In the genomic region with DNA sequence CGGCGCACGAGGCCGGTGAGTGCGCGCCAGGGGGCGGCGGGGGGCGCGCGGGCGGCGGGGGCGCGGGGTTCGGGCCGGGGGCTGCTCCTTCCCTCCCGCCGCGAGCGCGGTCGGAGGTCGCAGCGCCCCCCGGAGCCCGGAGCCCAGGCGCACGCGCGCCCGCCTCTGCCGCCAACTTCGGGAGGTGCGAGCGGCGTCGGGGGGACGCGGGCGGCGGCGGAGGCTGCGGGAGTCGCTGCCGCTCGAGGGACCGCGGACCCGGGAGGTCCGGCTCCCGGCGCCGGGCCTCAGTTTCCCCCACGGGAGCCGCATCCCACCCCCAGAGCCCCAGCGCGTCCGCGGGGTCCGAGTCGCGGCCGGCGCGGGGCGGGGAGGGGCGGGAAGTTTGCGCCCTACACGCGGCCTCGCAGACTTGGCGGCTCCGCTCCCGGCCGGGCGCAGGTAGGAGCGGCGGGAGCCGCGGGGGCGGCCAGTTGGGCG, we compare ENCODE assay signal across 19 cellular contexts. TPM values are rescaled to one million over a fixed set of nuclear protein-coding genes. Genes with fewer than 3 reads are reported as not detected.
DNase-seq lines count a peak whose midpoint lies in the region; ATAC-seq and TF ChIP-seq lines count a peak whose summit lies in the region.
"Had no signal": no experiment of that assay in that cellular context is flagged by ENCODE, and none has a peak within 500 bp of the region (broad histone marks: within the 10 kb centered on the region; RNA-seq: fewer than 3 reads in every experiment).

A gene (plus strand): TSS at position 174 of the 480 bp plus-strand sequence. CDS start 2,901 bp downstream, outside the sequence.

- H3K27ac ChIP-seq in HEK293 (ENCODE audit: extremely low read depth, low read depth, low read length) (no peak within 1 kb of the TSS; the same call in 1 of the 2 replicates), body of pancreas (no peak within 1 kb of the TSS)
- H3K27ac ChIP-seq: esophagus squamous epithelium, HL-60, transverse colon had no signal

- no peak for TF ChIP-seq CTCF in Caco-2 (IDR thresholded peaks at IDR 0.05; ENCODE audit: insufficient read depth in 1 of 2, low read depth in 1 of 2, low read length in 1 of 2, severe bottlenecking in 1 of 2, unreplicated experiment in 1 of 2)
- TF ChIP-seq CTCF in HEK293 (tag by site-specific recombination; IDR thresholded peaks at IDR 0.05), result no peak
- no peak for TF ChIP-seq CTCF in nephron progenitor cell (IDR thresholded peaks at IDR 0.05)
- no peak for TF ChIP-seq CTCF in body of pancreas (IDR thresholded peaks at IDR 0.05)

- no peaks in the 10 kb centered on the region for H3K9me3 Mint-ChIP-seq in Caco-2 (ENCODE audit: unreplicated experiment)
- H3K9me3 Mint-ChIP-seq in effector memory CD8-positive, alpha-beta T cell, result no peaks in the 10 kb centered on the region
- H3K9me3 Mint-ChIP-seq in nephron progenitor cell, result no peaks in the 10 kb centered on the region

- no peaks in the 10 kb centered on the region for H3K9me3 ChIP-seq in Caco-2
- no peaks in the 10 kb centered on the region for H3K9me3 ChIP-seq in HEK293 (ENCODE audit: control insufficient read depth, insufficient read depth, low read depth, low read length)
- no peaks in the 10 kb centered on the region for H3K9me3 ChIP-seq in body of pancreas
- H3K9me3 ChIP-seq: esophagus squamous epithelium, transverse colon had no signal

- ATAC-seq in effector memory CD8-positive, alpha-beta T cell (replicated peaks), result no peak
- no peak for ATAC-seq in body of pancreas
- no peak for ATAC-seq in GM21367 (IDR thresholded peaks at IDR 0.05; ENCODE audit: unreplicated experiment)

- no peaks in the 10 kb centered on the region for H3K27me3 ChIP-seq in Caco-2 (replicated peaks; ENCODE audit: control insufficient read depth, insufficient read depth, low read length)
- H3K27me3 ChIP-seq in body of pancreas, result no peaks in the 10 kb centered on the region

- H3K36me3 Mint-ChIP-seq in Caco-2 (ENCODE audit: insufficient read depth, unreplicated experiment), result no peaks in the 10 kb centered on the region
- H3K36me3 Mint-ChIP-seq in effector memory CD8-positive, alpha-beta T cell (ENCODE audit: insufficient read depth), result no peaks in the 10 kb centered on the region
- H3K36me3 Mint-ChIP-seq in nephron progenitor cell (ENCODE audit: low read depth), result no peaks in the 10 kb centered on the region

- no peak within 1 kb of the TSS for H3K27ac Mint-ChIP-seq in Caco-2 (ENCODE audit: unreplicated experiment)
- no peak within 1 kb of the TSS for H3K27ac Mint-ChIP-seq in effector memory CD8-positive, alpha-beta T cell
- H3K27ac Mint-ChIP-seq in nephron progenitor cell, result no peak within 1 kb of the TSS

- H3K4me1 Mint-ChIP-seq in Caco-2 (ENCODE audit: low read depth, unreplicated experiment) (no peaks in the 10 kb centered on the region), nephron progenitor cell (peaks cover 15% of the 10 kb centered on the region)
- peaks cover 0 to 2% of the 10 kb centered on the region in 2 donors for H3K4me1 Mint-ChIP-seq in effector memory CD8-positive, alpha-beta T cell (ENCODE audit: low read depth in 2 of 2)

- 1% methylated on average over 48 of the region's 83 CpGs; no CpG with 5 or more reads in 1 of the 2 donors for WGBS in body of pancreas, 2 donors

- BruUV-seq in Caco-2 (replicated peaks; lab: Mats Ljungman, UMichigan), result no TSS peak

- POLR2A ChIA-PET in Caco-2 (lab: Charles Lee) (no interaction called here), HEK293 (lab: Yijun Ruan, JAX) (no interaction called here)

- intact Hi-C loops in Caco-2 (cut with micrococcal nuclease; ENCODE audit: unreplicated experiment), result no loop called here
- intact Hi-C loops in body of pancreas (cut with DNase I), result no loop called here

- CTCF ChIA-PET in Caco-2 (lab: Charles Lee), result no interaction called here
- CTCF ChIA-PET in HEK293 (lab: Yijun Ruan, JAX), result no interaction called here

- H3K4me3 ChIP-seq in Caco-2 (ENCODE audit: low read depth, low read length), result peak within 1 kb of the TSS; percentile 21
- no peak within 1 kb of the TSS for H3K4me3 ChIP-seq in HEK293 (ENCODE audit: low read depth, low read length)
- no peak within 1 kb of the TSS for H3K4me3 ChIP-seq in body of pancreas
- H3K4me3 ChIP-seq: transverse colon had no signal

- DNase-seq in Caco-2 (no peak), nephron progenitor cell (peak; percentile 53), body of pancreas (no peak), NCI-H1092 (lab: John Stamatoyannopoulos, UW) (no peak)
- no peak for DNase-seq in effector memory CD8-positive, alpha-beta T cell
- DNase-seq: activated CD4-positive, alpha-beta T cell treated with anti-CD3 and anti-CD28 coated beads for 4 hours; AML-193; Calu3; central memory CD4-positive, alpha-beta T cell; esophagus squamous epithelium; KBM-7; MV-4-11; NCI-H187 treated with DMSO at 0.1 percent for 48 hours; stimulated activated naive CD4-positive, alpha-beta T cell; transverse colon had no signal

- no peaks in the 10 kb centered on the region for H3K4me1 ChIP-seq in Caco-2
- no peaks in the 10 kb centered on the region; the same call in 1 of the 2 replicates for H3K4me1 ChIP-seq in HEK293 (ENCODE audit: control insufficient read depth, insufficient read depth, low read length)
- H3K4me1 ChIP-seq in body of pancreas, result peaks cover 22% of the 10 kb centered on the region

- no peaks in the 10 kb centered on the region for H3K36me3 ChIP-seq in Caco-2 (ENCODE audit: control insufficient read depth, insufficient read depth, low read length)
- H3K36me3 ChIP-seq in HEK293 (ENCODE audit: control insufficient read depth in 2 of 2, insufficient read depth in 1 of 2, low read length in 2 of 2), result no peaks in the 10 kb centered on the region
- no peaks in the 10 kb centered on the region for H3K36me3 ChIP-seq in body of pancreas (replicated peaks in 1 of 2; ENCODE audit: insufficient read depth in 1 of 2, low read depth in 2 of 2)
- H3K36me3 ChIP-seq: esophagus squamous epithelium, transverse colon had no signal

- H3K4me3 Mint-ChIP-seq in Caco-2 (ENCODE audit: unreplicated experiment) (no peak within 1 kb of the TSS), nephron progenitor cell (peak within 1 kb of the TSS; percentile 60)
- H3K4me3 Mint-ChIP-seq in effector memory CD8-positive, alpha-beta T cell, result peak within 1 kb of the TSS; percentile 41 to 48

- TF ChIP-seq POLR2A in body of pancreas (IDR thresholded peaks at IDR 0.05), result no peak

- H3K27me3 Mint-ChIP-seq in Caco-2 (ENCODE audit: insufficient read depth, unreplicated experiment) (no peaks in the 10 kb centered on the region), nephron progenitor cell (ENCODE audit: low read depth, poor library complexity) (peaks cover 41% of the 10 kb centered on the region)
- peaks cover 5 to 26% of the 10 kb centered on the region in 2 donors for H3K27me3 Mint-ChIP-seq in effector memory CD8-positive, alpha-beta T cell

TF ChIP-seq in HEK293, 187 proteins besides CTCF, POLR2A, EP300 and RAD21:
- no peak for TF ChIP-seq ZSCAN16 (tag by site-specific recombination; IDR thresholded peaks at IDR 0.05)
- TF ChIP-seq, protein P1, sequence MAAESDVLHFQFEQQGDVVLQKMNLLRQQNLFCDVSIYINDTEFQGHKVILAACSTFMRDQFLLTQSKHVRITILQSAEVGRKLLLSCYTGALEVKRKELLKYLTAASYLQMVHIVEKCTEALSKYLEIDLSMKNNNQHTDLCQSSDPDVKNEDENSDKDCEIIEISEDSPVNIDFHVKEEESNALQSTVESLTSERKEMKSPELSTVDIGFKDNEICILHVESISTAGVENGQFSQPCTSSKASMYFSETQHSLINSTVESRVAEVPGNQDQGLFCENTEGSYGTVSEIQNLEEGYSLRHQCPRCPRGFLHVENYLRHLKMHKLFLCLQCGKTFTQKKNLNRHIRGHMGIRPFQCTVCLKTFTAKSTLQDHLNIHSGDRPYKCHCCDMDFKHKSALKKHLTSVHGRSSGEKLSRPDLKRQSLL (tag by site-specific recombination; IDR thresholded peaks at IDR 0.05), result peak; percentile 13; the same call in 1 of the 2 replicates

RNA-seq across cellular contexts. Expression of the gene that starts here (rescaled TPM):
- 0.14 TPM in 1 of 2 replicates, not detected in the other for total RNA-seq in Caco-2 (2022)
- total RNA-seq in body of pancreas, result not detected
- total RNA-seq: Calu3, esophagus squamous epithelium, liver, transverse colon had no signal
